ENCODE assay signal across 18 cellular contexts in the genomic region with DNA sequence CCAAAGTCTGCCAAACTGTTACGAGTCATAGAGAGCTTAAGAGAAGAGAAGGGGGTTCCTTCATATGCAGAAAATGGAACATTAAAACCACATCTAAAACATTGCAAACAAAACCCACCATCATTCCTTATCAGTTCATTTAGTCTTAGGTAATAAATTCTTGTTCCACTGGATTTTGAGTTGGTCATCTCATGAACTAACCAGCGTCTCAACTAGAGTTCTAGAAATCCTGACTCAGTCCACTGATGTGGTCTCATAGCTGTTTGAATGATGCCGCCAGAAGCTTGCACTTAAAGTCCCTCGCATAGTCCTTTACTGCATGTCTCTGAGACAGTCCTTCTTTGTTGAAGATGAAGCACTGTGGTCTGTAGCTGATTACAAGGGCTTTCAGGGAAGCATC. TPM values are rescaled to one million over a fixed set of nuclear protein-coding genes. Genes with fewer than 3 reads are reported as not detected.
A peak's percentile ranks its signal among the peaks of the same experiment; 100 is the strongest.
DNase-seq lines count a peak whose midpoint lies in the region; ATAC-seq, FAIRE-seq and TF ChIP-seq lines count a peak whose summit lies in the region.
"Had no signal": no experiment of that assay in that cellular context is flagged by ENCODE, and none has a peak within 500 bp of the region (broad histone marks: within the 10 kb centered on the region; RNA-seq: fewer than 3 reads in every experiment).

No MANE protein-coding gene starts in this region.

- no peak for TF ChIP-seq POLR2A in prostate gland (IDR thresholded peaks at IDR 0.05)
- no peak for TF ChIP-seq POLR2A in GM12891 (IDR thresholded peaks at IDR 0.05; ENCODE audit: low read depth, low read length)

- peak; percentile 76 for ATAC-seq in activated naive CD8-positive, alpha-beta T cell treated with anti-CD3 and anti-CD28 coated beads, Interleukin-2, amount 50 U/mL, for 24 hours

- H3K27me3 Mint-ChIP-seq in activated naive CD8-positive, alpha-beta T cell treated with anti-CD3 and anti-CD28 coated beads, Interleukin-2, amount 50 U/mL, for 24 hours = no peaks in the 10 kb centered on the region
- H3K27me3 Mint-ChIP-seq in activated naive CD8-positive, alpha-beta T cell treated with anti-CD3 and anti-CD28 coated beads for 36 hours = no peaks in the 10 kb centered on the region
- H3K27me3 Mint-ChIP-seq in astrocyte (ENCODE audit: low read depth, unreplicated experiment) = no peaks in the 10 kb centered on the region

- H3K4me1 Mint-ChIP-seq in activated naive CD8-positive, alpha-beta T cell treated with anti-CD3 and anti-CD28 coated beads, Interleukin-2, amount 50 U/mL, for 24 hours = peaks cover 20% of the 10 kb centered on the region
- peaks cover 31% of the 10 kb centered on the region for H3K4me1 Mint-ChIP-seq in activated naive CD8-positive, alpha-beta T cell treated with anti-CD3 and anti-CD28 coated beads for 36 hours
- peaks cover 9% of the 10 kb centered on the region for H3K4me1 Mint-ChIP-seq in astrocyte (ENCODE audit: low read depth, unreplicated experiment)

- H3K9me3 ChIP-seq in astrocyte (ENCODE audit: insufficient read depth, low read depth, low read length) (no peaks in the 10 kb centered on the region), smooth muscle cell (replicated peaks; ENCODE audit: low read depth) (no peaks in the 10 kb centered on the region), prostate gland (no peaks in the 10 kb centered on the region)
- H3K9me3 ChIP-seq: BE2C had no signal

- H3K27me3 ChIP-seq in astrocyte (ENCODE audit: insufficient read depth, low read length) (no peaks in the 10 kb centered on the region), smooth muscle cell (ENCODE audit: low read depth) (no peaks in the 10 kb centered on the region), prostate gland (replicated peaks; ENCODE audit: insufficient read depth) (no peaks in the 10 kb centered on the region)

- no peak overlapping the region for H3K4me3 Mint-ChIP-seq in activated naive CD8-positive, alpha-beta T cell treated with anti-CD3 and anti-CD28 coated beads, Interleukin-2, amount 50 U/mL, for 24 hours
- no peak overlapping the region for H3K4me3 Mint-ChIP-seq in activated naive CD8-positive, alpha-beta T cell treated with anti-CD3 and anti-CD28 coated beads for 36 hours
- no peak overlapping the region for H3K4me3 Mint-ChIP-seq in astrocyte (ENCODE audit: unreplicated experiment)

- no peak overlapping the region for H3K27ac ChIP-seq in astrocyte (ENCODE audit: low read depth, low read length)
- peak overlapping the region; percentile 12 for H3K27ac ChIP-seq in smooth muscle cell (ENCODE audit: low read depth)
- no peak overlapping the region for H3K27ac ChIP-seq in prostate gland

- H3K36me3 ChIP-seq in astrocyte (ENCODE audit: insufficient read depth, low read length) (no peaks in the 10 kb centered on the region), smooth muscle cell (ENCODE audit: low read depth) (no peaks in the 10 kb centered on the region), prostate gland (no peaks in the 10 kb centered on the region)
- H3K36me3 ChIP-seq: BE2C had no signal

- intact Hi-C loops in prostate gland (cut with DNase I) = no loop called here

- TF ChIP-seq CTCF in astrocyte (IDR thresholded peaks at IDR 0.05; ENCODE audit: insufficient read depth, low read depth, low read length) (no peak), smooth muscle cell (IDR thresholded peaks at IDR 0.05; ENCODE audit: borderline replicate concordance, insufficient read depth, poor library complexity, severe bottlenecking) (no peak), prostate gland (IDR thresholded peaks at IDR 0.05) (no peak)

- 29% methylated on average over 4 of the region's 4 CpGs for WGBS in smooth muscle cell (ENCODE audit: low lambda C conversion rate)
- WGBS in prostate gland = 79% methylated on average over 4 of the region's 4 CpGs

- H2AFZ ChIP-seq in astrocyte (ENCODE audit: low read depth, low read length) (no peak overlapping the region), smooth muscle cell (ENCODE audit: low read depth) (no peak overlapping the region)

- H3K9me3 Mint-ChIP-seq in activated naive CD8-positive, alpha-beta T cell treated with anti-CD3 and anti-CD28 coated beads, Interleukin-2, amount 50 U/mL, for 24 hours = peaks cover 9% of the 10 kb centered on the region
- H3K9me3 Mint-ChIP-seq in activated naive CD8-positive, alpha-beta T cell treated with anti-CD3 and anti-CD28 coated beads for 36 hours = peaks cover 9% of the 10 kb centered on the region
- peaks cover 5% of the 10 kb centered on the region for H3K9me3 Mint-ChIP-seq in astrocyte (ENCODE audit: unreplicated experiment)

- H3K9ac ChIP-seq in astrocyte (ENCODE audit: low read length) (no peak overlapping the region), smooth muscle cell (ENCODE audit: low read depth) (no peak overlapping the region)

- no peak for DNase-seq in activated naive CD8-positive, alpha-beta T cell treated with anti-CD3 and anti-CD28 coated beads, Interleukin-2, amount 50 U/mL, for 24 hours
- DNase-seq in activated naive CD8-positive, alpha-beta T cell treated with anti-CD3 and anti-CD28 coated beads for 36 hours = no peak
- peak; percentile 72 for DNase-seq in M059J (ENCODE audit: low read depth)
- DNase-seq in astrocyte (ENCODE audit: low read depth) = peak; percentile 60
- DNase-seq in smooth muscle cell (lab: John Stamatoyannopoulos, UW; ENCODE audit: unreplicated experiment) = no peak
- DNase-seq in NCI-H748 (lab: John Stamatoyannopoulos, UW; ENCODE audit: unreplicated experiment) = no peak
- DNase-seq in prostate gland (ENCODE audit: low spot score) = no peak
- no peak for DNase-seq in GM12891 (ENCODE audit: insufficient read length, low spot score)
- DNase-seq: BE2C; DMS79; NCI-H1092 treated with DMSO at 0.1 percent for 48 hours; NCI-H146; NCI-H2029; NCI-H2227 treated with DMSO at 0.1 percent for 48 hours; NCI-H510A treated with DMSO at 0.1 percent for 48 hours; NCI-H774; NK-92 treated with Interleukin-12 subunit alpha and Interleukin-12 subunit beta, amount 100 ng/mL, for 24 hours had no signal

- H3F3A ChIP-seq in smooth muscle cell (ENCODE audit: low read depth) = no peaks in the 10 kb centered on the region

- H3K79me2 ChIP-seq in astrocyte (ENCODE audit: insufficient read depth, low read length) (no peaks in the 10 kb centered on the region), smooth muscle cell (ENCODE audit: low read depth) (no peaks in the 10 kb centered on the region)

- H3K4me3 ChIP-seq in astrocyte (ENCODE audit: insufficient read depth, low read depth, low read length) (no peak overlapping the region), smooth muscle cell (no peak overlapping the region), prostate gland (no peak overlapping the region)

- FAIRE-seq in astrocyte (lab: Jason Lieb, UNC) (no peak), GM12891 (lab: Jason Lieb, UNC) (no peak)
- FAIRE-seq: H1 had no signal

- peaks cover 5% of the 10 kb centered on the region for H3K36me3 Mint-ChIP-seq in activated naive CD8-positive, alpha-beta T cell treated with anti-CD3 and anti-CD28 coated beads, Interleukin-2, amount 50 U/mL, for 24 hours (ENCODE audit: low read depth)
- H3K36me3 Mint-ChIP-seq in activated naive CD8-positive, alpha-beta T cell treated with anti-CD3 and anti-CD28 coated beads for 36 hours = peaks cover 3% of the 10 kb centered on the region
- peaks cover 5% of the 10 kb centered on the region for H3K36me3 Mint-ChIP-seq in astrocyte (ENCODE audit: low read depth, unreplicated experiment)

- no peak overlapping the region for H3K4me2 ChIP-seq in astrocyte (ENCODE audit: low read length)
- H3K4me2 ChIP-seq in smooth muscle cell = no peak overlapping the region

- H3K4me1 ChIP-seq in astrocyte (ENCODE audit: insufficient read depth, low read length) = no peaks in the 10 kb centered on the region
- peaks cover 4% of the 10 kb centered on the region for H3K4me1 ChIP-seq in smooth muscle cell (ENCODE audit: low read depth)
- H3K4me1 ChIP-seq in prostate gland (replicated peaks) = no peaks in the 10 kb centered on the region
- H3K4me1 ChIP-seq: BE2C had no signal

- H3K27ac Mint-ChIP-seq in activated naive CD8-positive, alpha-beta T cell treated with anti-CD3 and anti-CD28 coated beads, Interleukin-2, amount 50 U/mL, for 24 hours = no peak overlapping the region
- no peak overlapping the region for H3K27ac Mint-ChIP-seq in activated naive CD8-positive, alpha-beta T cell treated with anti-CD3 and anti-CD28 coated beads for 36 hours
- no peak overlapping the region for H3K27ac Mint-ChIP-seq in astrocyte (ENCODE audit: unreplicated experiment)

- H4K20me1 ChIP-seq in astrocyte (ENCODE audit: insufficient read depth, low read length) (no peaks in the 10 kb centered on the region), smooth muscle cell (ENCODE audit: low read depth) (no peaks in the 10 kb centered on the region)

TF ChIP-seq in GM12891, 5 proteins besides CTCF, POLR2A, EP300 and RAD21:
- TF ChIP-seq SPI1 (IDR thresholded peaks at IDR 0.05; ENCODE audit: low read depth, low read length) = no peak
- no peak for TF ChIP-seq POU2F2 (IDR thresholded peaks at IDR 0.05; ENCODE audit: low read depth, low read length)
- TF ChIP-seq PAX5 (IDR thresholded peaks at IDR 0.05; ENCODE audit: insufficient read depth, low read length, severe bottlenecking) = no peak
- TF ChIP-seq POLR2AphosphoS5 (IDR thresholded peaks at IDR 0.05; ENCODE audit: low read depth, low read length) = no peak
- TF ChIP-seq TAF1 (IDR thresholded peaks at IDR 0.05; ENCODE audit: low read depth, low read length) = no peak

RNA-seq across cellular contexts. Expression of a gene that starts 15.0 kb away (rescaled TPM):
- total RNA-seq in activated naive CD8-positive, alpha-beta T cell treated with anti-CD3 and anti-CD28 coated beads for 36 hours = 100 to 1,000 TPM; 119 to 122 TPM
- 80.0 and 115 TPM in 2 replicates for total RNA-seq in M059J (2014; rRNA removed; shearing (Covaris generic))
- total RNA-seq in astrocyte (58.6 and 66.6 TPM in 2 replicates), smooth muscle cell (62.4 and 62.7 TPM in 2 replicates), prostate gland (100 to 1,000 TPM in 1 of 2 donors, 10 to 100 TPM in 1; 75.4 to 105 TPM)
- 21.7 and 25.5 TPM in 2 replicates for polyA plus RNA-seq in smooth muscle cell
- 40.5 TPM for polyA plus RNA-seq in GM12891 (2012; ENCODE audit: low read depth, missing spikeins)

Comparison
In these comparisons a context has a peak if more than half of its experiments do, and no peak if none do; other contexts are left out.
1. DNase-seq: peak in M059J (single experiment) and astrocyte (single experiment); none in activated naive CD8-positive, alpha-beta T cell treated with anti-CD3 and anti-CD28 coated beads, Interleukin-2, amount 50 U/mL, for 24 hours (single experiment), activated naive CD8-positive, alpha-beta T cell treated with anti-CD3 and anti-CD28 coated beads for 36 hours (single experiment), smooth muscle cell (single experiment), NCI-H748 (single experiment), prostate gland (single experiment) and GM12891 (single experiment).